Comparison of ENCODE assay signal across 1 cellular context in genomic region chr22:20957118-20957690, GRCh38.
TF ChIP-seq lines count a peak whose summit lies in the region.

No MANE protein-coding gene starts in this region.

TF ChIP-seq in HepG2, 621 proteins besides CTCF, POLR2A, EP300 and RAD21 (continued from another document and continues in another):
- TF ChIP-seq ZBED4 (CRISPR knock-in tag; IDR thresholded peaks at IDR 0.05; ENCODE audit: borderline replicate concordance) (no peak), NR2F1 (CRISPR knock-in tag; IDR thresholded peaks at IDR 0.05) (no peak), ZNF34 (CRISPR knock-in tag; IDR thresholded peaks at IDR 0.05; ENCODE audit: borderline replicate concordance) (peak; percentile 65; the same call in 1 of the 2 replicates), KDM1A (CRISPR knock-in tag; IDR thresholded peaks at IDR 0.05) (no peak), SP5 (CRISPR knock-in tag; IDR thresholded peaks at IDR 0.05; ENCODE audit: borderline replicate concordance, low read depth) (no peak), TBL1XR1 (IDR thresholded peaks at IDR 0.05; ENCODE audit: borderline replicate concordance, low read length, partially characterized antibody) (no peak), NR2C2 (CRISPR knock-in tag; IDR thresholded peaks at IDR 0.05; ENCODE audit: borderline replicate concordance) (peak; percentile 35; the same call in 1 of the 2 replicates), CSRNP1 (CRISPR knock-in tag; IDR thresholded peaks at IDR 0.05) (no peak; the same call in 1 of the 2 replicates), NFATC3 (CRISPR knock-in tag; IDR thresholded peaks at IDR 0.05) (no peak), MNT (IDR thresholded peaks at IDR 0.05) (no peak), EZH2 (conservative IDR thresholded peaks at IDR 0.05; ENCODE audit: low read depth, low read length) (no peak), DNMT1 (CRISPR knock-in tag; IDR thresholded peaks at IDR 0.05) (peak; percentile 34; the same call in 1 of the 2 replicates), KMT2B (CRISPR knock-in tag; IDR thresholded peaks at IDR 0.05) (no peak), POLR2G (IDR thresholded peaks at IDR 0.05; ENCODE audit: low read depth, low read length) (peak; percentile 61), PRDM15 (CRISPR knock-in tag; IDR thresholded peaks at IDR 0.05) (no peak), ZNF383 (CRISPR knock-in tag; IDR thresholded peaks at IDR 0.05; ENCODE audit: borderline replicate concordance) (0 out of 2 replicates have a peak, but pooled peaks have one; percentile 50), CBFB (CRISPR knock-in tag; IDR thresholded peaks at IDR 0.05) (0 out of 2 replicates have a peak, but pooled peaks have one; percentile 25), TFE3 (CRISPR knock-in tag; IDR thresholded peaks at IDR 0.05) (no peak), SP140L (CRISPR knock-in tag; IDR thresholded peaks at IDR 0.05; ENCODE audit: borderline replicate concordance) (no peak), ZNF431 (CRISPR knock-in tag; IDR thresholded peaks at IDR 0.05; ENCODE audit: borderline replicate concordance, low read depth) (no peak), ZBTB49 (CRISPR knock-in tag; IDR thresholded peaks at IDR 0.05; ENCODE audit: borderline replicate concordance) (no peak), HOXA5 (CRISPR knock-in tag; IDR thresholded peaks at IDR 0.05) (0 out of 2 replicates have a peak, but pooled peaks have one; percentile 48), ZNF501 (CRISPR knock-in tag; IDR thresholded peaks at IDR 0.05) (no peak), LRRFIP1 (CRISPR knock-in tag; conservative IDR thresholded peaks at IDR 0.05) (no peak), ZSCAN9 (CRISPR knock-in tag; IDR thresholded peaks at IDR 0.05; ENCODE audit: borderline replicate concordance) (no peak), ZNF20 (CRISPR knock-in tag; IDR thresholded peaks at IDR 0.05) (no peak), TAF1 (CRISPR knock-in tag; IDR thresholded peaks at IDR 0.05) (peak; percentile 50; the same call in 1 of the 2 replicates), ZNF430 (CRISPR knock-in tag; IDR thresholded peaks at IDR 0.05) (no peak), IRF9 (CRISPR knock-in tag; IDR thresholded peaks at IDR 0.05; ENCODE audit: borderline replicate concordance) (no peak), HMG20B (CRISPR knock-in tag; conservative IDR thresholded peaks at IDR 0.05) (no peak), ZNF329 (CRISPR knock-in tag; IDR thresholded peaks at IDR 0.05; ENCODE audit: low read depth) (no peak), STAT6 (CRISPR knock-in tag; IDR thresholded peaks at IDR 0.05; ENCODE audit: borderline replicate concordance) (no peak), ZNF460 (CRISPR knock-in tag; IDR thresholded peaks at IDR 0.05; ENCODE audit: borderline replicate concordance) (no peak), FLYWCH1 (CRISPR knock-in tag; IDR thresholded peaks at IDR 0.05) (no peak), U2AF2 (IDR thresholded peaks at IDR 0.05; ENCODE audit: low read depth, low read length) (no peak), ATF7-NPFF (CRISPR knock-in tag; IDR thresholded peaks at IDR 0.05; ENCODE audit: low read depth) (no peak; the same call in 1 of the 2 replicates), TP53 (CRISPR knock-in tag; conservative IDR thresholded peaks at IDR 0.05) (no peak), PAWR (CRISPR knock-in tag; IDR thresholded peaks at IDR 0.05; ENCODE audit: borderline replicate concordance) (no peak), ZNF468 (CRISPR knock-in tag; IDR thresholded peaks at IDR 0.05) (no peak; the same call in 1 of the 2 replicates)
